In the genomic region with DNA sequence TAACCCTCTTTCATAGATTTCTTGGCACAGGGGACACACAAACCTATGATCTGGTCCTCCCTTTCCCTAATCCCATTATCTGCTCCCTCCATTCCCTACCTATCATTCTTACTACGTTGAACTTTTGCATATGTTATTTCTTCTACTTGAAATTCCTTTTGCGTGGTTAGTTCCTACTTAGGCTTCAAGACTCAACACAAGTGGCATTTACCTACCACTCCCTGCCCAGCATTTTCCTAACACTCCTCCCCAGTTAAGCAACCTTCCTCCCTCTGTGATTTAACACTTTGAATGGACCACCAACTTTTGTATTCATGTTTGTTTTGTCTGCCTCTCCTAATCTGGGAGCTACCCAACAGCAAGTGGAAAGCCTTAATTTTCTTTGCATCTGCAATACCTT, we compare ENCODE assay signal across 21 cellular contexts.
DNase-seq lines count a peak whose midpoint lies in the region; ATAC-seq and TF ChIP-seq lines count a peak whose summit lies in the region.
"Had no signal": no experiment of that assay in that cellular context is flagged by ENCODE, and none has a peak within 500 bp of the region (broad histone marks: within the 10 kb centered on the region; RNA-seq: fewer than 3 reads in every experiment).

No MANE protein-coding gene starts in this region.

- H3K27me3 ChIP-seq in endodermal cell (ENCODE audit: control insufficient read depth, insufficient read depth, low read length, poor library complexity, severe bottlenecking) (no peaks in the 10 kb centered on the region), lung (ENCODE audit: control insufficient read depth, insufficient read depth) (no peaks in the 10 kb centered on the region), psoas muscle (ENCODE audit: insufficient read depth in 3 of 3, low read length in 2 of 3) (no peaks in the 10 kb centered on the region)
- H3K27me3 ChIP-seq: BE2C; BLaER1 treated with 17β-estradiol and CSF1 and Interleukin-3, amounts not matched to agents 10 nM and 100 nM had no signal

- no peak overlapping the region for H3K4me3 Mint-ChIP-seq in endodermal cell
- H3K4me3 Mint-ChIP-seq: CD14-positive monocyte; CD4-positive, alpha-beta T cell; CD8-positive, alpha-beta memory T cell; HFFc6 had no signal

- peaks cover 7% of the 10 kb centered on the region for H3K4me1 ChIP-seq in endodermal cell (ENCODE audit: control insufficient read depth, insufficient read depth, low read length)
- no peaks in the 10 kb centered on the region for H3K4me1 ChIP-seq in lung (ENCODE audit: control insufficient read depth in 2 of 2, insufficient read depth in 2 of 2, low read length in 2 of 2)
- H3K4me1 ChIP-seq in psoas muscle, result no peaks in the 10 kb centered on the region
- H3K4me1 ChIP-seq: A549; BE2C; BLaER1 treated with 17β-estradiol and CSF1 and Interleukin-3, amounts not matched to agents 10 nM and 100 nM; HAP-1 had no signal

- intact Hi-C loops in psoas muscle (cut with DNase I), result no loop called here

- H3K4me3 ChIP-seq in endodermal cell (ENCODE audit: low read length), result peak overlapping the region; percentile 76
- H3K4me3 ChIP-seq in lung, result no peak overlapping the region
- H3K4me3 ChIP-seq in psoas muscle, result no peak overlapping the region
- H3K4me3 ChIP-seq: A549; BLaER1 treated with 17β-estradiol and CSF1 and Interleukin-3, amounts not matched to agents 10 nM and 100 nM; GM23248; HAP-1 had no signal

- H3K27ac ChIP-seq in endodermal cell (ENCODE audit: low read depth, low read length), result no peak overlapping the region
- H3K27ac ChIP-seq in lung (ENCODE audit: low read depth in 1 of 2, low read length in 1 of 2), result no peak overlapping the region
- H3K27ac ChIP-seq in psoas muscle, result no peak overlapping the region
- H3K27ac ChIP-seq: A549; BLaER1 treated with 17β-estradiol and CSF1 and Interleukin-3, amounts not matched to agents 10 nM and 100 nM; GM23248 had no signal

- ATAC-seq in lung (ENCODE audit: insufficient read depth, low FRiP score) (peak; percentile 62), psoas muscle (no peak)
- ATAC-seq: A549 had no signal

- H3K27ac Mint-ChIP-seq in endodermal cell, result no peak overlapping the region
- H3K27ac Mint-ChIP-seq: CD4-positive, alpha-beta T cell; CD8-positive, alpha-beta memory T cell; HFFc6 had no signal

- H3K36me3 ChIP-seq in endodermal cell (ENCODE audit: control insufficient read depth, insufficient read depth, low read length), result peaks cover 7% of the 10 kb centered on the region
- no peaks in the 10 kb centered on the region for H3K36me3 ChIP-seq in lung (ENCODE audit: control insufficient read depth in 2 of 2, insufficient read depth in 2 of 2, low read length in 2 of 2)
- H3K36me3 ChIP-seq in psoas muscle (ENCODE audit: insufficient read depth in 1 of 2, low read depth in 1 of 2), result no peaks in the 10 kb centered on the region
- H3K36me3 ChIP-seq: BE2C; BLaER1 treated with 17β-estradiol and CSF1 and Interleukin-3, amounts not matched to agents 10 nM and 100 nM; HAP-1 had no signal

- H3K9me3 Mint-ChIP-seq in endodermal cell, result peaks cover 26% of the 10 kb centered on the region

- H3K27me3 Mint-ChIP-seq in endodermal cell (ENCODE audit: insufficient read depth), result no peaks in the 10 kb centered on the region
- H3K27me3 Mint-ChIP-seq: CD4-positive, alpha-beta T cell; CD8-positive, alpha-beta memory T cell had no signal

- H3K9ac ChIP-seq in endodermal cell (ENCODE audit: extremely low read depth, low read length, poor library complexity, severe bottlenecking), result no peak overlapping the region
- H3K9ac ChIP-seq: BLaER1 treated with 17β-estradiol and CSF1 and Interleukin-3, amounts not matched to agents 10 nM and 100 nM; GM23248 had no signal

- H3K9me3 ChIP-seq in endodermal cell (ENCODE audit: control insufficient read depth, low read length), result peaks cover 5% of the 10 kb centered on the region
- H3K9me3 ChIP-seq in lung (ENCODE audit: control insufficient read depth in 2 of 2, insufficient read depth in 1 of 2, low read length in 1 of 2), result no peaks in the 10 kb centered on the region
- H3K9me3 ChIP-seq in psoas muscle, result no peaks in the 10 kb centered on the region
- H3K9me3 ChIP-seq: A549, BE2C, HAP-1 had no signal

- 76 to 83% methylated on average over 2 of the region's 2 CpGs for WGBS in endodermal cell (ENCODE audit: insufficient coverage in 1 of 2, insufficient read length in 1 of 2), 2 experiments
- WGBS in lung, 2 donors, result 63 to 72% methylated on average over 2 of the region's 2 CpGs
- WGBS in psoas muscle, 3 donors, result 72 to 87% (median 79%) methylated on average over 2 of the region's 2 CpGs

- H3K36me3 Mint-ChIP-seq in endodermal cell (ENCODE audit: low read depth), result peaks cover 17% of the 10 kb centered on the region
- H3K36me3 Mint-ChIP-seq: CD14-positive monocyte; CD8-positive, alpha-beta memory T cell had no signal

- H3K4me1 Mint-ChIP-seq in endodermal cell, result peaks cover 22% of the 10 kb centered on the region
- H3K4me1 Mint-ChIP-seq: CD14-positive monocyte; CD8-positive, alpha-beta memory T cell had no signal

- peak; percentile 18 for DNase-seq in NCI-H524 treated with DMSO at 0.1 percent for 48 hours (lab: John Stamatoyannopoulos, UW)
- no peak for DNase-seq in endodermal cell
- DNase-seq in lung (ENCODE audit: low spot score), result no peak
- DNase-seq in NCI-H446 treated with DMSO at 0.1 percent for 48 hours (lab: John Stamatoyannopoulos, UW), result no peak
- DNase-seq in NCI-H748 treated with DMSO at 0.1 percent for 48 hours (lab: John Stamatoyannopoulos, UW), result no peak
- no peak for DNase-seq in psoas muscle
- DNase-seq in HuH-7.5 (ENCODE audit: low spot score), result no peak
- DNase-seq: 8988T; ACHN; AML-193; BE2C; CD4-positive, alpha-beta T cell; CD8-positive, alpha-beta memory T cell; DMS79 treated with DMSO at 0.1 percent for 48 hours; GF-D8; GM23248; HFFc6 had no signal

- no peak for TF ChIP-seq CTCF in endodermal cell (conservative IDR thresholded peaks at IDR 0.05)
- TF ChIP-seq CTCF in lung (IDR thresholded peaks at IDR 0.05; ENCODE audit: control extremely low read depth, extremely low read depth), result no peak
- no peak for TF ChIP-seq CTCF in psoas muscle (IDR thresholded peaks at IDR 0.05)
